ENCODE assay signal across 15 cellular contexts in the genomic region with DNA sequence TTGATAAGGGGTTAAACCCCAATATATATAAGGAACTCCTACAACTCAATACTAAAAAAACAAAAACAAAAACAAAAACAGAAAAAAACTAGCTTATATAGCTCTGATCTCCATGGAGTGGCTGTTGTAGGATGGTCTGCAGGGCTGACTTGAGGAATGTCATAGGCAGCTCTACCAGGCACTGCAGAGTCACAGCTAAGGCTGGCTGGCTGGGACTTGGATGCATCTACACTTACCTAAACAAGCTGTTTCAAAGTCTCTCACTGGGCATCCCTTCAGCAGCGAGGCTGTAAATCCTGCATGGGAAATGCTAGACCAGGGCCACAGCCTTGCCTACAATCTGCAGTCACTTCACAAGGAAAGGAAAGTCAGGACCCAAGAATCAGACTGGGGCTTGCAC.
DNase-seq lines count a peak whose midpoint lies in the region; ATAC-seq and TF ChIP-seq lines count a peak whose summit lies in the region.
"Had no signal": no experiment of that assay in that cellular context is flagged by ENCODE, and none has a peak within 500 bp of the region (broad histone marks: within the 10 kb centered on the region; RNA-seq: fewer than 3 reads in every experiment).

No MANE protein-coding gene starts in this region.

- H3K27ac ChIP-seq in SK-N-SH (ENCODE audit: low read depth in 2 of 2, low read length in 1 of 2), result no peak overlapping the region
- H3K27ac ChIP-seq in mesodermal cell (ENCODE audit: low read depth, low read length, severe bottlenecking), result peak overlapping the region; percentile 83
- no peak overlapping the region for H3K27ac ChIP-seq in breast epithelium
- H3K27ac ChIP-seq: 22Rv1 had no signal

- H3K27me3 ChIP-seq in SK-N-SH (ENCODE audit: insufficient read depth) (no peaks in the 10 kb centered on the region; the same call in 1 of the 2 replicates), breast epithelium (peaks cover 0 to 9% of the 10 kb centered on the region in 2 donors)

- H2AFZ ChIP-seq in SK-N-SH (ENCODE audit: low read depth), result no peak overlapping the region

- no peaks in the 10 kb centered on the region for H3K79me2 ChIP-seq in SK-N-SH (ENCODE audit: insufficient read depth)

- H3K9me2 ChIP-seq in SK-N-SH, result no peaks in the 10 kb centered on the region

- H3K9me3 ChIP-seq in SK-N-SH, result no peaks in the 10 kb centered on the region
- peaks cover 30% of the 10 kb centered on the region for H3K9me3 ChIP-seq in mesodermal cell (ENCODE audit: control insufficient read depth, low read length)
- peaks cover 5 to 10% of the 10 kb centered on the region in 2 donors for H3K9me3 ChIP-seq in breast epithelium

- H3F3A ChIP-seq in SK-N-SH (replicated peaks; ENCODE audit: insufficient read depth), result no peaks in the 10 kb centered on the region

- no peak overlapping the region for H3K4me3 ChIP-seq in SK-N-SH (ENCODE audit: low read depth in 2 of 2, low read length in 1 of 2)
- no peak overlapping the region for H3K4me3 ChIP-seq in fibroblast of the aortic adventitia (ENCODE audit: low read depth, low read length)
- H3K4me3 ChIP-seq in mesodermal cell (ENCODE audit: extremely low read depth, insufficient read depth, low read length, poor library complexity, severe bottlenecking), result no peak overlapping the region
- H3K4me3 ChIP-seq in breast epithelium, result no peak overlapping the region

- no peak for TF ChIP-seq POLR2A in breast epithelium (IDR thresholded peaks at IDR 0.05)

- no peak for TF ChIP-seq RAD21 in SK-N-SH (IDR thresholded peaks at IDR 0.05; ENCODE audit: low read length)

- H3K36me3 ChIP-seq in SK-N-SH (replicated peaks in 1 of 2; ENCODE audit: control insufficient read depth in 1 of 2, insufficient read depth in 2 of 2, low read length in 1 of 2) (no peaks in the 10 kb centered on the region), mesodermal cell (ENCODE audit: control insufficient read depth, insufficient read depth, low read length) (no peaks in the 10 kb centered on the region), breast epithelium (no peaks in the 10 kb centered on the region)

- ATAC-seq in SK-N-SH treated with all-trans-retinoic acid at 6 μM for 48 hours, result peak; percentile 68
- no peak for ATAC-seq in HG02870 (IDR thresholded peaks at IDR 0.05; ENCODE audit: unreplicated experiment)

- 43% methylated on average over 1 of the region's 1 CpG for WGBS in SK-N-SH (ENCODE audit: low lambda C conversion rate)
- WGBS in mesodermal cell (ENCODE audit: insufficient coverage in 2 of 2), 2 experiments, result 50 to 67% methylated on average over 1 of the region's 1 CpG

- intact Hi-C loops in breast epithelium (cut with DNase I; ENCODE audit: low total_unique reads), result no loop called here

- no peaks in the 10 kb centered on the region for H4K20me1 ChIP-seq in SK-N-SH (ENCODE audit: insufficient read depth)

- DNase-seq in SK-N-SH, result no peak
- DNase-seq in fibroblast of the aortic adventitia (ENCODE audit: low read depth), result peak; percentile 12
- no peak for DNase-seq in NCI-H2081 (lab: John Stamatoyannopoulos, UW)
- DNase-seq in breast epithelium (ENCODE audit: low spot score in 2 of 2), result no peak
- DNase-seq in GM20000 (ENCODE audit: low spot score), result no peak
- DNase-seq: DMS79, NCI-H1105, NCI-H1694, NCI-H748 treated with DMSO at 0.1 percent for 48 hours, RPMI8226, SIG-M5 had no signal

- H3K4me2 ChIP-seq in SK-N-SH, result no peak overlapping the region

- CTCF ChIA-PET in SK-N-SH (lab: Yijun Ruan, JAX), result interaction anchor here (1.1 to 1.9 kb wide), 7 partner anchors 8 to 180 kb away, joined by 3 to 6 read pairs (median 5); no protein-coding TSS in a partner anchor

- TF ChIP-seq EP300 in SK-N-SH (IDR thresholded peaks at IDR 0.05; ENCODE audit: borderline replicate concordance in 1 of 2, low read depth in 1 of 2, low read length in 1 of 2), result no peak

- TF ChIP-seq CTCF in SK-N-SH (IDR thresholded peaks at IDR 0.05) (no peak), fibroblast of the aortic adventitia (IDR thresholded peaks at IDR 0.05; ENCODE audit: insufficient read depth, low read length) (no peak), breast epithelium (IDR thresholded peaks at IDR 0.05) (no peak), GM20000 (IDR thresholded peaks at IDR 0.05; ENCODE audit: extremely low read depth, missing control alignments) (no peak)

- POLR2A ChIA-PET in SK-N-SH (lab: Yijun Ruan, JAX), result no interaction called here

- H3K9ac ChIP-seq in SK-N-SH, result no peak overlapping the region

- no peaks in the 10 kb centered on the region for H3K4me1 ChIP-seq in SK-N-SH (ENCODE audit: control insufficient read depth in 1 of 2, insufficient read depth in 2 of 2, low read depth in 1 of 2, low read length in 1 of 2)
- H3K4me1 ChIP-seq in mesodermal cell (ENCODE audit: control insufficient read depth, insufficient read depth, low read length, poor library complexity, severe bottlenecking), result peaks cover 4% of the 10 kb centered on the region
- H3K4me1 ChIP-seq in breast epithelium, result no peaks in the 10 kb centered on the region

TF ChIP-seq in SK-N-SH treated with all-trans-retinoic acid at 6 μM for 48 hours, 23 proteins besides CTCF, POLR2A, EP300 and RAD21:
- TF ChIP-seq TOX (CRISPR knock-in tag; IDR thresholded peaks at IDR 0.05; ENCODE audit: borderline replicate concordance) (no peak), GLIS3 (CRISPR knock-in tag; IDR thresholded peaks at IDR 0.05) (no peak), ZC3H10 (CRISPR knock-in tag; IDR thresholded peaks at IDR 0.05) (no peak), ISL1 (CRISPR knock-in tag; IDR thresholded peaks at IDR 0.05) (no peak), TCF4 (CRISPR knock-in tag; IDR thresholded peaks at IDR 0.05; ENCODE audit: borderline replicate concordance) (no peak)
TF ChIP-seq in SK-N-SH treated with all-trans-retinoic acid at 6 μM for 48 hours: peak in this region for 0.

TF ChIP-seq in SK-N-SH, 30 proteins besides CTCF, POLR2A, EP300 and RAD21:
- TF ChIP-seq, protein P1, sequence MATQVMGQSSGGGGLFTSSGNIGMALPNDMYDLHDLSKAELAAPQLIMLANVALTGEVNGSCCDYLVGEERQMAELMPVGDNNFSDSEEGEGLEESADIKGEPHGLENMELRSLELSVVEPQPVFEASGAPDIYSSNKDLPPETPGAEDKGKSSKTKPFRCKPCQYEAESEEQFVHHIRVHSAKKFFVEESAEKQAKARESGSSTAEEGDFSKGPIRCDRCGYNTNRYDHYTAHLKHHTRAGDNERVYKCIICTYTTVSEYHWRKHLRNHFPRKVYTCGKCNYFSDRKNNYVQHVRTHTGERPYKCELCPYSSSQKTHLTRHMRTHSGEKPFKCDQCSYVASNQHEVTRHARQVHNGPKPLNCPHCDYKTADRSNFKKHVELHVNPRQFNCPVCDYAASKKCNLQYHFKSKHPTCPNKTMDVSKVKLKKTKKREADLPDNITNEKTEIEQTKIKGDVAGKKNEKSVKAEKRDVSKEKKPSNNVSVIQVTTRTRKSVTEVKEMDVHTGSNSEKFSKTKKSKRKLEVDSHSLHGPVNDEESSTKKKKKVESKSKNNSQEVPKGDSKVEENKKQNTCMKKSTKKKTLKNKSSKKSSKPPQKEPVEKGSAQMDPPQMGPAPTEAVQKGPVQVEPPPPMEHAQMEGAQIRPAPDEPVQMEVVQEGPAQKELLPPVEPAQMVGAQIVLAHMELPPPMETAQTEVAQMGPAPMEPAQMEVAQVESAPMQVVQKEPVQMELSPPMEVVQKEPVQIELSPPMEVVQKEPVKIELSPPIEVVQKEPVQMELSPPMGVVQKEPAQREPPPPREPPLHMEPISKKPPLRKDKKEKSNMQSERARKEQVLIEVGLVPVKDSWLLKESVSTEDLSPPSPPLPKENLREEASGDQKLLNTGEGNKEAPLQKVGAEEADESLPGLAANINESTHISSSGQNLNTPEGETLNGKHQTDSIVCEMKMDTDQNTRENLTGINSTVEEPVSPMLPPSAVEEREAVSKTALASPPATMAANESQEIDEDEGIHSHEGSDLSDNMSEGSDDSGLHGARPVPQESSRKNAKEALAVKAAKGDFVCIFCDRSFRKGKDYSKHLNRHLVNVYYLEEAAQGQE (IDR thresholded peaks at IDR 0.05; ENCODE audit: low read depth, low read length), result no peak
- TF ChIP-seq MEF2A (IDR thresholded peaks at IDR 0.05; ENCODE audit: borderline replicate concordance, low read depth) (no peak), GATA2 (CRISPR knock-in tag; IDR thresholded peaks at IDR 0.05) (no peak)
